In genomic region chr16:77195411-77195810, GRCh38 we compare ENCODE assay signal across 22 cellular contexts. TPM values are rescaled to one million over a fixed set of nuclear protein-coding genes. Genes with fewer than 3 reads are reported as not detected.
"Had no signal": no experiment of that assay in that cellular context is flagged by ENCODE, and none has a peak within 500 bp of the region (broad histone marks: within the 10 kb centered on the region; RNA-seq: fewer than 3 reads in every experiment).

No MANE protein-coding gene starts in this region.

- H3K4me3 Mint-ChIP-seq: dendritic cell treated with granulocyte-macrophage colony-stimulating factor and Interleukin-4, amounts not matched to agents 40 ng/mL and 50 ng/mL, for 4 days; endodermal cell; natural killer cell; stimulated activated memory B cell treated with anti-CD40 and anti-IgM and Interleukin-4, amounts not matched to agents 10 μg/mL and 1 μg/mL and 100 μg/mL, for 72 hours; type B pancreatic cell had no signal

- ATAC-seq: esophagus mucosa; gastrocnemius medialis; left ventricle myocardium superior; lower lobe of right lung; natural killer cell; sciatic nerve; stimulated activated memory B cell treated with anti-CD40 and anti-IgM and Interleukin-4, amounts not matched to agents 10 μg/mL and 1 μg/mL and 100 μg/mL, for 72 hours; stimulated activated naive CD8-positive, alpha-beta T cell treated with anti-CD3 and anti-CD28 coated beads, Interleukin-15, Interleukin-2, amounts not matched to agents 100 U/mL and 50 U/mL, for 24 hours had no signal

- H3K4me1 ChIP-seq: prostate gland had no signal

- H3K4me3 ChIP-seq: gastrocnemius medialis, lower lobe of right lung, prostate gland, right atrium auricular region, smooth muscle cell, testis, tibial artery had no signal

- H3K27ac Mint-ChIP-seq: dendritic cell treated with granulocyte-macrophage colony-stimulating factor and Interleukin-4, amounts not matched to agents 40 ng/mL and 50 ng/mL, for 4 days; endodermal cell; stimulated activated memory B cell treated with anti-CD40 and anti-IgM and Interleukin-4, amounts not matched to agents 10 μg/mL and 1 μg/mL and 100 μg/mL, for 72 hours; type B pancreatic cell had no signal

- DNase-seq: effector CD8-positive, alpha-beta T cell; endodermal cell; foreskin fibroblast; gastrocnemius medialis; head of caudate nucleus; left ventricle myocardium superior; natural killer cell; stimulated activated CD4-positive, alpha-beta T cell treated with anti-CD3 and anti-CD28 coated beads, Interleukin-2, amount 100 ng/mL, for 24 hours; stimulated activated CD4-positive, alpha-beta T cell treated with anti-CD3 and anti-CD28 coated beads, Interleukin-4, amount 100 ng/mL, for 24 hours; stimulated activated naive CD8-positive, alpha-beta T cell treated with anti-CD3 and anti-CD28 coated beads, Interleukin-15, Interleukin-2, amounts not matched to agents 100 U/mL and 50 U/mL, for 24 hours; substantia nigra; testis; tibial artery had no signal

- H3K27me3 ChIP-seq: gastrocnemius medialis, right atrium auricular region, testis, tibial artery had no signal

- H3K9me3 Mint-ChIP-seq: dendritic cell treated with granulocyte-macrophage colony-stimulating factor and Interleukin-4, amounts not matched to agents 40 ng/mL and 50 ng/mL, for 4 days; endodermal cell; type B pancreatic cell had no signal

- H3K4me2 ChIP-seq: smooth muscle cell had no signal

- H3K9me3 ChIP-seq: gastrocnemius medialis, lower lobe of right lung, prostate gland, right atrium auricular region, testis, tibial artery had no signal

- H3K27me3 Mint-ChIP-seq: dendritic cell treated with granulocyte-macrophage colony-stimulating factor and Interleukin-4, amounts not matched to agents 40 ng/mL and 50 ng/mL, for 4 days; stimulated activated memory B cell treated with anti-CD40 and anti-IgM and Interleukin-4, amounts not matched to agents 10 μg/mL and 1 μg/mL and 100 μg/mL, for 72 hours; type B pancreatic cell had no signal

RNA-seq across cellular contexts. Expression of gene SYCE1L, which starts 3.8 kb away (rescaled TPM):
- total RNA-seq: gastrocnemius medialis had no signal
